1 cellular context compared by ENCODE assay signal in the genomic region with DNA sequence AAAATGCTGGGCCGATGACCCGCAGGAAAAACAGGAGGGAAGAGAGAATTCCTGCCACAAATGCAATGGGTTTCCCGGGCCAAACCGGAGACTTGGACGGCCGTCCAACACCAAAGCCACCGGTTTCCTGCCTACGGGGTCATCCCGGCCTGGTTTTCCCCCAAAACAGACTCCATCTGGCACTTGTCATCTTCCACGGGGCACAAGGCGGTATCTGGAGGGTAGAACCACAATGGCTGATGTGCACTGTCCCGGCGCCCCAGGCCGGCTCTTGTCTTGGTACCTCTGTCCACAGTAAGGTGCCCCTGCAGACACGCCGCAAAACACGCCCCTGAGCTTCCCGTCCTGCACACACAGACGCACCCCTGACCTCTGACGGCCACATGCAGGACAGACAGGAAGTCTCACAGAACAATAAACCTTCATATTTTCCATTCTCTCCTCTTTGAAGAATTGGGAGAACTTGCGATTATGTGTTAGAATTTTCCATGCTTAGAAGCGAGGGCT.
TF ChIP-seq lines count a peak whose summit lies in the region.

No MANE protein-coding gene starts in this region.

TF ChIP-seq in HepG2, 621 proteins besides CTCF, POLR2A, EP300 and RAD21 (continued from another document):
- no peak for TF ChIP-seq PATZ1 (CRISPR knock-in tag; IDR thresholded peaks at IDR 0.05)
- no peak for TF ChIP-seq ZNF33B (CRISPR knock-in tag; IDR thresholded peaks at IDR 0.05)
- TF ChIP-seq ELF4 (CRISPR knock-in tag; IDR thresholded peaks at IDR 0.05; ENCODE audit: borderline replicate concordance): no peak
- TF ChIP-seq, protein P1, sequence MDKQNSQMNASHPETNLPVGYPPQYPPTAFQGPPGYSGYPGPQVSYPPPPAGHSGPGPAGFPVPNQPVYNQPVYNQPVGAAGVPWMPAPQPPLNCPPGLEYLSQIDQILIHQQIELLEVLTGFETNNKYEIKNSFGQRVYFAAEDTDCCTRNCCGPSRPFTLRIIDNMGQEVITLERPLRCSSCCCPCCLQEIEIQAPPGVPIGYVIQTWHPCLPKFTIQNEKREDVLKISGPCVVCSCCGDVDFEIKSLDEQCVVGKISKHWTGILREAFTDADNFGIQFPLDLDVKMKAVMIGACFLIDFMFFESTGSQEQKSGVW (CRISPR knock-in tag; IDR thresholded peaks at IDR 0.05; ENCODE audit: borderline replicate concordance): no peak
- TF ChIP-seq ZNF530 (CRISPR knock-in tag; IDR thresholded peaks at IDR 0.05; ENCODE audit: low read depth): no peak
